ENCODE assay signal across 18 cellular contexts in the genomic region with DNA sequence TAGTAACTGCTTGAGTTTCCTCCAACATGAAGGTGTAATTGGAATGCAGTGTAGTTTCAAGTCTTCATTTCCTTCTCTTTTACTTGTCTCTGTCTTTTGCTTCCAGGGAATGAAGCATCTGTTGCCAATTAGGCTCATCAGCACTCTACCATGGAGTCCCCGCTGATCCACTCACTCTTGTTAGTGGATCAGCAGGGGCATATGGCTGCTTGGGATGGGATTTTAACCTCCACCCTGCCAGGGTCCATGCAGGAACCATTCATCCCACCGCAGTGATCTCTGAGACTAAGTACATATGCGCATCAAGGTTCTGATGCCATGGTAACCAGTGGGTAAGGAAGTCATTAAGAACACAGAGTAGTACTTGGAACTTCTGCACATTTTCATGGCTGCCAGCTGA.
DNase-seq lines count a peak whose midpoint lies in the region; TF ChIP-seq lines count a peak whose summit lies in the region.
"Had no signal": no experiment of that assay in that cellular context is flagged by ENCODE, and none has a peak within 500 bp of the region (broad histone marks: within the 10 kb centered on the region; RNA-seq: fewer than 3 reads in every experiment).

No MANE protein-coding gene starts in this region.

- H2BK12ac ChIP-seq in H9 (ENCODE audit: insufficient read length, low read depth, low read length) = no peak overlapping the region
- no peak overlapping the region for H2BK12ac ChIP-seq in neuronal stem cell (ENCODE audit: low read length)

- H2AFZ ChIP-seq in H9 (ENCODE audit: low read length) (no peak overlapping the region), neuronal stem cell (ENCODE audit: low read length) (peak overlapping the region; percentile 50)

- H3K27me3 Mint-ChIP-seq in H9 (ENCODE audit: low read depth) = no peaks in the 10 kb centered on the region
- H3K27me3 Mint-ChIP-seq: CD4-positive, alpha-beta T cell had no signal

- H3K4ac ChIP-seq in H9 (ENCODE audit: low read depth, low read length) = no peak overlapping the region
- no peak overlapping the region for H3K4ac ChIP-seq in neuronal stem cell (ENCODE audit: low read length)

- H3K36me3 ChIP-seq in neuronal stem cell (replicated peaks in 1 of 2; ENCODE audit: control insufficient read depth in 2 of 2, insufficient read depth in 2 of 2, low read length in 2 of 2) (no peaks in the 10 kb centered on the region), breast epithelium (no peaks in the 10 kb centered on the region)

- no peak overlapping the region; a peak in 1 of 5 replicates for H3K4me3 Mint-ChIP-seq in H9
- H3K4me3 Mint-ChIP-seq: B cell; CD4-positive, alpha-beta T cell had no signal

- H3K18ac ChIP-seq in H9 (ENCODE audit: insufficient read length, low read depth, low read length) (no peak overlapping the region), neuronal stem cell (ENCODE audit: low read length) (no peak overlapping the region)

- H3K9me3 ChIP-seq in H9 (ENCODE audit: control insufficient read depth, low read depth, low read length) = no peaks in the 10 kb centered on the region
- peaks cover 0 to 3% of the 10 kb centered on the region in 2 donors for H3K9me3 ChIP-seq in neuronal stem cell (replicated peaks in 1 of 2; ENCODE audit: control insufficient read depth in 2 of 2, insufficient read depth in 1 of 2, low read depth in 1 of 2, low read length in 2 of 2)
- H3K9me3 ChIP-seq in breast epithelium = no peaks in the 10 kb centered on the region

- no peaks in the 10 kb centered on the region; a peak in 2 of 5 replicates for H3K9me3 Mint-ChIP-seq in H9
- H3K9me3 Mint-ChIP-seq: CD4-positive, alpha-beta T cell had no signal

- H3K23ac ChIP-seq in H9 (ENCODE audit: insufficient read length, low read depth, low read length) (no peak overlapping the region), neuronal stem cell (ENCODE audit: low read depth, low read length, poor library complexity) (no peak overlapping the region)

- no peak overlapping the region for H4K5ac ChIP-seq in H9 (ENCODE audit: insufficient read length, low read depth, low read length)

- H2BK120ac ChIP-seq in H9 (ENCODE audit: low read depth, low read length, poor library complexity, severe bottlenecking) = no peak overlapping the region
- H2BK120ac ChIP-seq in neuronal stem cell (ENCODE audit: low read depth, low read length) = no peak overlapping the region

- no peak for TF ChIP-seq POLR2A in breast epithelium (IDR thresholded peaks at IDR 0.05)

- peak overlapping the region; percentile 7 to 78 (median 48); a peak in 3 of 7 replicates for H3K27ac Mint-ChIP-seq in H9
- H3K27ac Mint-ChIP-seq: B cell; CD4-positive, alpha-beta T cell had no signal

- no peak overlapping the region for H2BK20ac ChIP-seq in H9 (ENCODE audit: low read depth, low read length, poor library complexity, severe bottlenecking)

- H3K14ac ChIP-seq in H9 (ENCODE audit: insufficient read depth, low read length) (no peak overlapping the region), neuronal stem cell (ENCODE audit: low read length) (no peak overlapping the region)

- no CpG with 5 or more reads among the region's 3 CpGs for WGBS in H9 (ENCODE audit: extremely low coverage, insufficient read length, low lambda C conversion rate)
- no CpG with 5 or more reads among the region's 3 CpGs for WGBS in neuronal stem cell (ENCODE audit: extremely low coverage in 2 of 2, insufficient read length in 2 of 2, insufficient replicate concordance in 1 of 2), 2 donors

- intact Hi-C loops in breast epithelium (cut with DNase I; ENCODE audit: low total_unique reads) = no loop called here

- H3K4me1 ChIP-seq in H9 (ENCODE audit: insufficient read depth, low read length) (no peaks in the 10 kb centered on the region), neuronal stem cell (ENCODE audit: control insufficient read depth in 2 of 2, insufficient read depth in 1 of 2, low read depth in 1 of 2, low read length in 2 of 2) (no peaks in the 10 kb centered on the region), breast epithelium (no peaks in the 10 kb centered on the region)

- TF ChIP-seq CTCF in H9 (conservative IDR thresholded peaks at IDR 0.05) (no peak), breast epithelium (IDR thresholded peaks at IDR 0.05) (no peak)

- H3K27me3 ChIP-seq in H9 (ENCODE audit: insufficient read depth, low read length) (no peaks in the 10 kb centered on the region), neuronal stem cell (ENCODE audit: control insufficient read depth in 3 of 3, insufficient read depth in 3 of 3, low read depth in 1 of 3, low read length in 3 of 3) (no peaks in the 10 kb centered on the region), breast epithelium (no peaks in the 10 kb centered on the region)

- H2BK5ac ChIP-seq in H9 (ENCODE audit: insufficient read length, low read length) = no peak overlapping the region
- no peak overlapping the region for H2BK5ac ChIP-seq in neuronal stem cell (ENCODE audit: low read length)

- H3K79me2 ChIP-seq in H9 (ENCODE audit: insufficient read depth, low read length) = no peaks in the 10 kb centered on the region

- H3K9ac ChIP-seq in H9 (ENCODE audit: extremely low read depth, insufficient read length, low read length) = no peak overlapping the region
- H3K9ac ChIP-seq in neuronal stem cell (ENCODE audit: low read depth, low read length, poor library complexity) = no peak overlapping the region

- peaks cover 7% of the 10 kb centered on the region in 2 experiments for H3K4me1 Mint-ChIP-seq in H9
- H3K4me1 Mint-ChIP-seq: B cell had no signal

- H4K20me1 ChIP-seq in H9 (ENCODE audit: control insufficient read depth, insufficient read depth, insufficient read length) = no peaks in the 10 kb centered on the region

- H4K8ac ChIP-seq in H9 (replicated peaks; ENCODE audit: insufficient read length, low read depth, low read length) (no peak overlapping the region), neuronal stem cell (ENCODE audit: low read depth, low read length) (no peak overlapping the region)

- no peak overlapping the region for H3K56ac ChIP-seq in H9 (ENCODE audit: insufficient read length, low read depth, low read length)

- H3K4me2 ChIP-seq in H9 (ENCODE audit: insufficient read depth, insufficient read length, low read length) (no peak overlapping the region), neuronal stem cell (ENCODE audit: insufficient read depth, low read length, poor library complexity, severe bottlenecking) (no peak overlapping the region)

- no peak overlapping the region for H3T11ph ChIP-seq in H9 (ENCODE audit: low read length)

- H3K36me3 Mint-ChIP-seq in H9 (ENCODE audit: insufficient read depth in 1 of 3, low read depth in 3 of 3) = peaks cover 0 to under 1% (median 0%) of the 10 kb centered on the region in 3 experiments; a peak in 2 of 7 replicates

- H3K23me2 ChIP-seq in H9 (ENCODE audit: insufficient read length, low read depth, low read length, poor library complexity, severe bottlenecking) = no peaks in the 10 kb centered on the region

- H4K91ac ChIP-seq in H9 (ENCODE audit: insufficient read length, low read depth, low read length) (no peak overlapping the region), neuronal stem cell (ENCODE audit: low read depth, low read length, poor library complexity) (no peak overlapping the region)

- DNase-seq in H9 (no peak), NCI-H82 (lab: John Stamatoyannopoulos, UW) (peak; percentile 79), brain pericyte (ENCODE audit: low read depth, low spot score) (peak; percentile 29), neuronal stem cell (ENCODE audit: low spot score) (no peak), DMS53 (lab: John Stamatoyannopoulos, UW) (no peak), cerebellar nuclear complex (lab: John Stamatoyannopoulos, UW) (no peak), breast epithelium (ENCODE audit: low spot score in 2 of 2) (no peak)
- DNase-seq: ACHN; Calu3; CD4-positive, alpha-beta T cell; DND-41; GDM1; KBM-7; NCI-H1417 treated with DMSO at 0.1 percent for 48 hours; NCI-H2029; NCI-H510A treated with DMSO at 0.1 percent for 48 hours had no signal

- no peak overlapping the region for H3K4me3 ChIP-seq in neuronal stem cell (ENCODE audit: low read length in 2 of 2)
- H3K4me3 ChIP-seq in breast epithelium = no peak overlapping the region
- H3K4me3 ChIP-seq: GM12878 had no signal

- H2AK5ac ChIP-seq in H9 (ENCODE audit: insufficient read length, low read length) = no peak overlapping the region
- no peak overlapping the region for H2AK5ac ChIP-seq in neuronal stem cell (ENCODE audit: low read depth, low read length)

- H2BK15ac ChIP-seq in H9 (ENCODE audit: low read depth, low read length) (no peak overlapping the region), neuronal stem cell (ENCODE audit: low read length) (no peak overlapping the region)

- H3K27ac ChIP-seq in H9 (ENCODE audit: insufficient read length, low read depth, low read length) (no peak overlapping the region), neuronal stem cell (replicated peaks; ENCODE audit: low read length) (no peak overlapping the region), breast epithelium (no peak overlapping the region)

- no peaks in the 10 kb centered on the region for H3K79me1 ChIP-seq in H9 (ENCODE audit: insufficient read depth, low read depth, low read length, poor library complexity, severe bottlenecking)
- no peaks in the 10 kb centered on the region for H3K79me1 ChIP-seq in neuronal stem cell (ENCODE audit: low read depth, low read length)

Comparison
In these comparisons a context has a peak if more than half of its experiments do, and no peak if none do; other contexts are left out.
1. DNase-seq: peak in NCI-H82 (single experiment) and brain pericyte (single experiment); none in H9 (single experiment), neuronal stem cell (single experiment), DMS53 (single experiment), cerebellar nuclear complex (0 of 2) and breast epithelium (0 of 2).